8 cellular contexts compared by ENCODE assay signal in the genomic region with DNA sequence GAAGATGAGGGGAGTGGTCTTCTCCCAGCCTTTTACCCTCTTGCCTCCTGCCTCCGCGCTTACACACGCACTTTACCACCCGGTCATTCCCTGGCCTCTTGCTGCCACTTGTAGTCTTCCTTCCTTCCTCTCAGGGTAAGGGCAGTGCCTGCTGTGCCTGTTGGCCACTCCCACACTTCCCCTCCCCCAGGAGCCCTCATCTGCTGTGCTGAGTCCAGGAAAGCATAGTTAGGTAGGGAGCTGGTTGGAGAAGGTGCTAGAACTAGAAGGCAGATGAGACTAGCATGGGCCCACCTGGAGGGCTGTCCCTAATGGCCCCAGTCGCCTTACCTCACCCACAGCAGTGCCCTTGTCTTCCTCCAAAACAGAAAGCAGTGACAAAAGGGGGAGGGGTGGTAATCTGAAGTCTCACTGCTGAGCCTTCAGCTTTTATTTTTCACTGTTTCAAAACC. TPM values are rescaled to one million over a fixed set of nuclear protein-coding genes. Genes with fewer than 3 reads are reported as not detected.
DNase-seq lines count a peak whose midpoint lies in the region; ATAC-seq and TF ChIP-seq lines count a peak whose summit lies in the region.

No MANE protein-coding gene starts in this region.

- intact Hi-C loops in MCF 10A (cut with micrococcal nuclease), result loop anchor here (10.0 kb wide), 1 partner anchor 58 kb away; no protein-coding TSS in a partner anchor
- intact Hi-C loops in aorta (cut with DNase I), result loop anchor here in 1 of 2 donors (5.0 kb wide), 1 partner anchor 40 kb away; no protein-coding TSS in a partner anchor

- H3K27me3 Mint-ChIP-seq in MCF 10A (ENCODE audit: insufficient read depth, unreplicated experiment), result no peaks in the 10 kb centered on the region

- DNase-seq in DMS53 (lab: John Stamatoyannopoulos, UW), result peak; percentile 81
- DNase-seq in NCI-H2196 treated with DMSO at 0.1 percent for 48 hours (lab: John Stamatoyannopoulos, UW; ENCODE audit: unreplicated experiment), result peak; percentile 69
- peak; percentile 68 for DNase-seq in MCF 10A (ENCODE audit: unreplicated experiment)
- peak in 1 of 2 donors; percentile 79 for DNase-seq in aorta
- DNase-seq in activated gamma-delta T cell (lab: John Stamatoyannopoulos, UW), result no peak

- H3K27ac Mint-ChIP-seq in MCF 10A (ENCODE audit: low read depth, unreplicated experiment), result peak overlapping the region; percentile 87

- H3K9me3 ChIP-seq in mesodermal cell (ENCODE audit: control insufficient read depth, low read length) (no peaks in the 10 kb centered on the region), aorta (ENCODE audit: control insufficient read depth, low read length) (no peaks in the 10 kb centered on the region)

- no peak for TF ChIP-seq CTCF in MCF 10A (IDR thresholded peaks at IDR 0.05; ENCODE audit: unreplicated experiment)

- H3K4me1 Mint-ChIP-seq in MCF 10A (ENCODE audit: insufficient read depth, unreplicated experiment), result peaks cover 36% of the 10 kb centered on the region

- CTCF ChIA-PET in MCF 10A (lab: Yijun Ruan, JAX), result interaction anchor here (0.6 to 2.0 kb wide), 6 partner anchors 13 to 100 kb away, joined by 3 to 7 read pairs (median 3); no protein-coding TSS in a partner anchor

- H3K36me3 Mint-ChIP-seq in MCF 10A (ENCODE audit: insufficient read depth, unreplicated experiment), result peaks cover 63% of the 10 kb centered on the region

- no TSS peak for BruUV-seq in MCF 10A (replicated peaks; lab: Mats Ljungman, UMichigan)

- H3K9me3 Mint-ChIP-seq in MCF 10A (ENCODE audit: unreplicated experiment), result no peaks in the 10 kb centered on the region

- no peaks in the 10 kb centered on the region for H3K27me3 ChIP-seq in aorta (ENCODE audit: control insufficient read depth in 1 of 2, insufficient read depth in 2 of 2, low read length in 1 of 2)

- peak overlapping the region; percentile 33 for H3K4me3 Mint-ChIP-seq in MCF 10A (ENCODE audit: unreplicated experiment)

- H3K4me1 ChIP-seq in mesodermal cell (ENCODE audit: control insufficient read depth, insufficient read depth, low read length, poor library complexity, severe bottlenecking), result peaks cover 20% of the 10 kb centered on the region
- no peaks in the 10 kb centered on the region for H3K4me1 ChIP-seq in aorta (ENCODE audit: control insufficient read depth in 1 of 2, insufficient read depth in 2 of 2, low read length in 2 of 2)

- POLR2A ChIA-PET in MCF 10A (lab: Yijun Ruan, JAX), result interaction anchor here (0.7 to 6.7 kb wide), 18 partner anchors 13 to 523 kb away, joined by 3 to 71 read pairs (median 4); partner anchors contain the start of genes SRSF5 and SUSD6

- H3K36me3 ChIP-seq in mesodermal cell (ENCODE audit: control insufficient read depth, insufficient read depth, low read length) (peaks cover 27% of the 10 kb centered on the region), aorta (ENCODE audit: control insufficient read depth in 1 of 2, insufficient read depth in 2 of 2, low read length in 1 of 2) (peaks cover 0 to 4% of the 10 kb centered on the region in 2 donors)

- H3K4me3 ChIP-seq in mesodermal cell (ENCODE audit: extremely low read depth, insufficient read depth, low read length, poor library complexity, severe bottlenecking) (no peak overlapping the region), aorta (ENCODE audit: low read length in 2 of 2) (no peak overlapping the region)

- H3K27ac ChIP-seq in mesodermal cell (ENCODE audit: low read depth, low read length, severe bottlenecking) (peak overlapping the region; percentile 65), aorta (ENCODE audit: low read depth in 1 of 2, low read length in 2 of 2) (peak overlapping the region in 1 of 2 donors; percentile 30)

- peak; percentile 53 for ATAC-seq in aorta (ENCODE audit: low FRiP score)
- ATAC-seq in HG03039 (IDR thresholded peaks at IDR 0.05; ENCODE audit: unreplicated experiment), result no peak
- no peak for ATAC-seq in HG03108 (IDR thresholded peaks at IDR 0.05; ENCODE audit: unreplicated experiment)

- 10 to 38% methylated on average over 2 to 4 of the region's 5 CpGs for WGBS in mesodermal cell (ENCODE audit: insufficient coverage in 2 of 2), 2 experiments
- WGBS in aorta, 2 donors, result 43 to 49% methylated on average over 5 of the region's 5 CpGs

RNA-seq across cellular contexts. Expression of gene SRSF5, which starts 54.3 kb away (rescaled TPM):
- total RNA-seq in MCF 10A (2022), result 281 and 316 TPM in 2 replicates
- 238 TPM for polyA plus RNA-seq in mesodermal cell (2013, experiment 1 of 2)
- polyA plus RNA-seq in mesodermal cell (2013, experiment 2 of 2), result 242 TPM
- 100 to 1,000 TPM; 349 to 440 TPM for total RNA-seq in aorta
- 100 to 1,000 TPM; 136 to 532 TPM for polyA plus RNA-seq in aorta
